ENCODE assay signal across 22 cellular contexts in genomic region chr10:98416589-98416988, GRCh38.
"Had no signal": no experiment of that assay in that cellular context is flagged by ENCODE, and none has a peak within 500 bp of the region (broad histone marks: within the 10 kb centered on the region; RNA-seq: fewer than 3 reads in every experiment).

No MANE protein-coding gene starts in this region.

- H3K27ac Mint-ChIP-seq: activated CD4-positive, alpha-beta T cell treated with anti-CD3 and anti-CD28 coated beads for 36 hours; activated CD8-positive, alpha-beta T cell treated with anti-CD3 and anti-CD28 coated beads for 36 hours; activated naive CD8-positive, alpha-beta T cell treated with anti-CD3 and anti-CD28 coated beads for 36 hours; activated T-cell treated with anti-CD3 and anti-CD28 coated beads, Interleukin-2, amount 50 U/mL, for 72 hours had no signal

- H3K9me3 ChIP-seq: right atrium auricular region, tibial artery, vagina had no signal

- H3K27ac ChIP-seq: skin epidermis, WERI-Rb-1 had no signal

- H3K36me3 ChIP-seq: WERI-Rb-1 had no signal

- H3K36me3 Mint-ChIP-seq: brain had no signal

- ATAC-seq: activated CD4-positive, alpha-beta T cell treated with anti-CD3 and anti-CD28 coated beads for 36 hours; activated CD8-positive, alpha-beta T cell treated with anti-CD3 and anti-CD28 coated beads for 36 hours; activated T-cell treated with anti-CD3 and anti-CD28 coated beads, Interleukin-2, amount 50 U/mL, for 72 hours had no signal

- H3K4me3 Mint-ChIP-seq: activated CD4-positive, alpha-beta T cell treated with anti-CD3 and anti-CD28 coated beads for 36 hours; activated CD8-positive, alpha-beta T cell treated with anti-CD3 and anti-CD28 coated beads for 36 hours; activated naive CD8-positive, alpha-beta T cell treated with anti-CD3 and anti-CD28 coated beads for 36 hours; activated T-cell treated with anti-CD3 and anti-CD28 coated beads, Interleukin-2, amount 50 U/mL, for 72 hours; brain; central memory CD8-positive, alpha-beta T cell had no signal

- H3K27me3 ChIP-seq: right atrium auricular region, tibial artery, vagina had no signal

- H3K4me3 ChIP-seq: lung, right atrium auricular region, skin epidermis, tibial artery, vagina had no signal

- DNase-seq: activated CD4-positive, alpha-beta T cell treated with anti-CD3 and anti-CD28 coated beads for 36 hours; activated CD8-positive, alpha-beta T cell treated with anti-CD3 and anti-CD28 coated beads for 36 hours; activated gamma-delta T cell; activated naive CD8-positive, alpha-beta T cell treated with anti-CD3 and anti-CD28 coated beads for 36 hours; activated T-cell treated with anti-CD3 and anti-CD28 coated beads, Interleukin-2, amount 50 U/mL, for 72 hours; cortex of kidney; effector CD8-positive, alpha-beta T cell; occipital lobe; stimulated activated CD4-positive, alpha-beta T cell treated with anti-CD3 and anti-CD28 coated beads, Interleukin-15, amount 100 ng/mL, for 24 hours; stimulated activated CD4-positive, alpha-beta T cell treated with anti-CD3 and anti-CD28 coated beads, Interleukin-4, amount 100 ng/mL, for 1 hour; stimulated activated naive CD4-positive, alpha-beta T cell; T-helper 1 cell; WERI-Rb-1 had no signal

- H3K27me3 Mint-ChIP-seq: activated CD4-positive, alpha-beta T cell treated with anti-CD3 and anti-CD28 coated beads for 36 hours; activated CD8-positive, alpha-beta T cell treated with anti-CD3 and anti-CD28 coated beads for 36 hours; activated naive CD8-positive, alpha-beta T cell treated with anti-CD3 and anti-CD28 coated beads for 36 hours; brain; central memory CD8-positive, alpha-beta T cell; progenitor cell of endocrine pancreas had no signal

- H3K9me3 Mint-ChIP-seq: activated CD8-positive, alpha-beta T cell treated with anti-CD3 and anti-CD28 coated beads for 36 hours; activated naive CD8-positive, alpha-beta T cell treated with anti-CD3 and anti-CD28 coated beads for 36 hours; activated T-cell treated with anti-CD3 and anti-CD28 coated beads, Interleukin-2, amount 50 U/mL, for 72 hours; brain; central memory CD8-positive, alpha-beta T cell; nephron had no signal
